In the genomic region with DNA sequence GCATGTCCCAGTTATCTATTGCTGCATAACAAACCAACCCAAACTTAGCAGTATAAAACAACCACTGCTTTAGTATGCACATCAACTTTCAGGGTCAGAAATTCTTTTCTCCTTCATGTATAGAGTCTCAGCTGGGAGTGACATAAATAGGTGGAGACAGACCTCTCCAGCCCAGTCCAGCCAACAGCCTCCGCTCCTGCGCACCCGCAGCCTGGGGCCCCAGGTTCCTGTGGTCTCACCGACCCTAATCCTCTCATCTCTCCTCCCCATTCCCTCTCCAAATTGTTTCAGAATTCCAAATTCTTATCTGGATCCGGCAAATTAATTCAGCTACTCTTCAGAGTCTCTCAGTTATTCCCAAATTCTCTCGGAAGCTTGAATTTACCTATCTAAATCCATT, we compare ENCODE assay signal across 1 cellular context.
TF ChIP-seq lines count a peak whose summit lies in the region.

No MANE protein-coding gene starts in this region.

TF ChIP-seq in HCT116, 20 proteins besides CTCF, POLR2A, EP300 and RAD21 (continued from another document):
- TF ChIP-seq, protein P1, sequence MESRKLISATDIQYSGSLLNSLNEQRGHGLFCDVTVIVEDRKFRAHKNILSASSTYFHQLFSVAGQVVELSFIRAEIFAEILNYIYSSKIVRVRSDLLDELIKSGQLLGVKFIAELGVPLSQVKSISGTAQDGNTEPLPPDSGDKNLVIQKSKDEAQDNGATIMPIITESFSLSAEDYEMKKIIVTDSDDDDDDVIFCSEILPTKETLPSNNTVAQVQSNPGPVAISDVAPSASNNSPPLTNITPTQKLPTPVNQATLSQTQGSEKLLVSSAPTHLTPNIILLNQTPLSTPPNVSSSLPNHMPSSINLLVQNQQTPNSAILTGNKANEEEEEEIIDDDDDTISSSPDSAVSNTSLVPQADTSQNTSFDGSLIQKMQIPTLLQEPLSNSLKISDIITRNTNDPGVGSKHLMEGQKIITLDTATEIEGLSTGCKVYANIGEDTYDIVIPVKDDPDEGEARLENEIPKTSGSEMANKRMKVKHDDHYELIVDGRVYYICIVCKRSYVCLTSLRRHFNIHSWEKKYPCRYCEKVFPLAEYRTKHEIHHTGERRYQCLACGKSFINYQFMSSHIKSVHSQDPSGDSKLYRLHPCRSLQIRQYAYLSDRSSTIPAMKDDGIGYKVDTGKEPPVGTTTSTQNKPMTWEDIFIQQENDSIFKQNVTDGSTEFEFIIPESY (IDR thresholded peaks at IDR 0.05; ENCODE audit: extremely low read depth, insufficient replicate concordance, low read length), result no peak
- TF ChIP-seq JUND (IDR thresholded peaks at IDR 0.05) (no peak), EGR1 (IDR thresholded peaks at IDR 0.05; ENCODE audit: low read depth) (no peak), YY1 (IDR thresholded peaks at IDR 0.05; ENCODE audit: extremely low read depth, insufficient replicate concordance, low read depth, low read length) (no peak), SIN3A (IDR thresholded peaks at IDR 0.05; ENCODE audit: low read depth) (no peak), CEBPB (IDR thresholded peaks at IDR 0.05; ENCODE audit: low read depth) (no peak), ZNF274 (IDR thresholded peaks at IDR 0.05; ENCODE audit: low read depth, low read length) (no peak), ELF1 (IDR thresholded peaks at IDR 0.05; ENCODE audit: borderline replicate concordance, low read depth) (no peak), EZH2 (IDR thresholded peaks at IDR 0.05) (no peak), TCF7L2 (IDR thresholded peaks at IDR 0.05; ENCODE audit: borderline replicate concordance, extremely low read depth, insufficient read depth, insufficient read length) (no peak)
- TF ChIP-seq, protein P2, sequence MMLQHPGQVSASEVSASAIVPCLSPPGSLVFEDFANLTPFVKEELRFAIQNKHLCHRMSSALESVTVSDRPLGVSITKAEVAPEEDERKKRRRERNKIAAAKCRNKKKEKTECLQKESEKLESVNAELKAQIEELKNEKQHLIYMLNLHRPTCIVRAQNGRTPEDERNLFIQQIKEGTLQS (IDR thresholded peaks at IDR 0.05), result no peak
- TF ChIP-seq, protein P3, sequence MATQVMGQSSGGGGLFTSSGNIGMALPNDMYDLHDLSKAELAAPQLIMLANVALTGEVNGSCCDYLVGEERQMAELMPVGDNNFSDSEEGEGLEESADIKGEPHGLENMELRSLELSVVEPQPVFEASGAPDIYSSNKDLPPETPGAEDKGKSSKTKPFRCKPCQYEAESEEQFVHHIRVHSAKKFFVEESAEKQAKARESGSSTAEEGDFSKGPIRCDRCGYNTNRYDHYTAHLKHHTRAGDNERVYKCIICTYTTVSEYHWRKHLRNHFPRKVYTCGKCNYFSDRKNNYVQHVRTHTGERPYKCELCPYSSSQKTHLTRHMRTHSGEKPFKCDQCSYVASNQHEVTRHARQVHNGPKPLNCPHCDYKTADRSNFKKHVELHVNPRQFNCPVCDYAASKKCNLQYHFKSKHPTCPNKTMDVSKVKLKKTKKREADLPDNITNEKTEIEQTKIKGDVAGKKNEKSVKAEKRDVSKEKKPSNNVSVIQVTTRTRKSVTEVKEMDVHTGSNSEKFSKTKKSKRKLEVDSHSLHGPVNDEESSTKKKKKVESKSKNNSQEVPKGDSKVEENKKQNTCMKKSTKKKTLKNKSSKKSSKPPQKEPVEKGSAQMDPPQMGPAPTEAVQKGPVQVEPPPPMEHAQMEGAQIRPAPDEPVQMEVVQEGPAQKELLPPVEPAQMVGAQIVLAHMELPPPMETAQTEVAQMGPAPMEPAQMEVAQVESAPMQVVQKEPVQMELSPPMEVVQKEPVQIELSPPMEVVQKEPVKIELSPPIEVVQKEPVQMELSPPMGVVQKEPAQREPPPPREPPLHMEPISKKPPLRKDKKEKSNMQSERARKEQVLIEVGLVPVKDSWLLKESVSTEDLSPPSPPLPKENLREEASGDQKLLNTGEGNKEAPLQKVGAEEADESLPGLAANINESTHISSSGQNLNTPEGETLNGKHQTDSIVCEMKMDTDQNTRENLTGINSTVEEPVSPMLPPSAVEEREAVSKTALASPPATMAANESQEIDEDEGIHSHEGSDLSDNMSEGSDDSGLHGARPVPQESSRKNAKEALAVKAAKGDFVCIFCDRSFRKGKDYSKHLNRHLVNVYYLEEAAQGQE (IDR thresholded peaks at IDR 0.05; ENCODE audit: low read depth), result no peak
